Comparison of ENCODE assay signal across 26 cellular contexts in the genomic region with DNA sequence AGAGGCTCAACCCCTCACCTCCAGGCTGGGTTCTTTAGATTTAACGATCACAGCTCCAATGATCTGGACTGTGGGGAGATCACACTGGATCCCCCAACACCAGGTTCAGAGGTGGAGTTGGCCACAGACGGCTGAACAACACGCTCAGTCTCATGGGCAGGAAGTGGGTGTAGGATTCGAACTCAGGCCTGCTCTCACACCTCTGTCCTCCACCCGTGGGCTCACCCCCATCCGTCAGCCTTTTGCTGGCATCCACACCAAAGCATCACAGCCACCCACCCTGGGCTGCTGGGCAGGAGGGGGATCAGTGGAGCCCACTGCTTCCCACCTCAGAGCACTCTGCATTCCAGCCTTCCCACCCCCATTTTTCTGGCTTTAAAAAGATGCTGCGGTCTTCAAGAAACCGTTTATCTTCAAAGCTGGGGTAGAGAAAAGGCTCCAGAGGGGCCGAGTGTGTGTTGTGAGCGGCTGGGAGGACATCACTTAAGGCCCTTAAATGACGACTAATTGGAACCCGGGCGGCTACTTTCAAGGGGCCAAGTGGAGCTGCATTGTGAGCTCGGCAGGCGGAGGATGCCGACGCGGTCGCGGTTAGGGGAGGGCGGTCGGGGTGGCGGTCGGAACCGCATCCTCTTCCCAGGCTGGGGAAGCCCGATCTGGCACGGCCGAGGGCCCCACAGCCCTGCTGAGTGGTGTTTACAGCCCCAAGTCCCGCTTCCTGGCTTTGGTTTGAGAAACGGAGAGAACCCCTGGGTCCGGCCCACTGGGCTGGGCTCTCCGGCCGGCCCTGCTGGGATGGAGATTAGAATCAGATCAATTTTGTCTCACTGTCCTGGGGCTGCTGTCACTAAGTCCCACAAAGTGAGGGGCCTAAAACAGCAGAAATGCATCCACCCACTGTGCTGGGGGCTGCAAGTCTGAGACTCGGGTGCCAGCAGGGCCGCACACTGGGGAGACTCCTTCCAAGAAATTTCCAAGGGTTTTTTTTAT. TPM values are rescaled to one million over a fixed set of nuclear protein-coding genes. Genes with fewer than 3 reads are reported as not detected.
DNase-seq lines count a peak whose midpoint lies in the region; ATAC-seq, FAIRE-seq and TF ChIP-seq lines count a peak whose summit lies in the region.
"Had no signal": no experiment of that assay in that cellular context is flagged by ENCODE, and none has a peak within 500 bp of the region (broad histone marks: within the 10 kb centered on the region; RNA-seq: fewer than 3 reads in every experiment).

No MANE protein-coding gene starts in this region.

- no peak overlapping the region for H2BK120ac ChIP-seq in mesenchymal stem cell (ENCODE audit: low read depth, low read length)

- no peaks in the 10 kb centered on the region for H3K79me1 ChIP-seq in mesenchymal stem cell (replicated peaks; ENCODE audit: low read length, poor library complexity, severe bottlenecking)

- no peak for TF ChIP-seq POLR2A in HepG2 (IDR thresholded peaks at IDR 0.05; ENCODE audit: insufficient read depth in 1 of 2, low read depth in 2 of 2, low read length in 2 of 2)

- H3K4ac ChIP-seq in mesenchymal stem cell (ENCODE audit: low read depth in 1 of 2, low read length in 2 of 2) = no peak overlapping the region

- H2AK5ac ChIP-seq in mesenchymal stem cell (ENCODE audit: low read length, severe bottlenecking) = no peak overlapping the region

- POLR2A ChIA-PET in HepG2 (lab: Yijun Ruan, JAX) = no interaction called here

- H2BK15ac ChIP-seq in mesenchymal stem cell (ENCODE audit: low read depth, poor library complexity, severe bottlenecking) = no peak overlapping the region

- no peak for TF ChIP-seq RAD21 in HepG2 (CRISPR knock-in tag; IDR thresholded peaks at IDR 0.05)

- TF ChIP-seq CTCF in upper lobe of right lung (IDR thresholded peaks at IDR 0.05) (no peak), HepG2 (CRISPR knock-in tag; IDR thresholded peaks at IDR 0.05) (no peak)

- H3K9ac ChIP-seq in HepG2 (ENCODE audit: insufficient read depth, low read depth, low read length) = no peak overlapping the region
- H3K9ac ChIP-seq in mesenchymal stem cell (ENCODE audit: low read length) = no peak overlapping the region

- 25% methylated on average over 18 of the region's 35 CpGs for WGBS in HepG2 (ENCODE audit: low lambda C conversion rate)
- 64% methylated on average over 34 of the region's 35 CpGs for WGBS in mesenchymal stem cell

- no peak overlapping the region for H2BK12ac ChIP-seq in mesenchymal stem cell (ENCODE audit: low read length in 2 of 2)

- intact Hi-C loops in upper lobe of right lung (cut with DNase I) (no loop called here), HepG2 (cut with micrococcal nuclease; ENCODE audit: unreplicated experiment) (no loop called here)

- H3K27ac ChIP-seq in upper lobe of right lung (no peak overlapping the region), HepG2 (ENCODE audit: extremely low read length, insufficient read depth, low read length) (no peak overlapping the region), mesenchymal stem cell (ENCODE audit: low read length, poor library complexity, severe bottlenecking) (no peak overlapping the region)
- H3K27ac ChIP-seq: brain microvascular endothelial cell had no signal

- H3K23ac ChIP-seq in mesenchymal stem cell (ENCODE audit: low read length in 2 of 2) = no peak overlapping the region

- no TSS peak for BruUV-seq in HepG2 (replicated peaks; lab: Mats Ljungman, UMichigan)

- CTCF ChIA-PET in HepG2 (lab: Yijun Ruan, JAX; ENCODE audit: low intra/inter-chr PET ratio, low total read pairs) = no interaction called here

- H3K4me2 ChIP-seq in HepG2 (ENCODE audit: low read depth, low read length) (no peak overlapping the region), mesenchymal stem cell (ENCODE audit: low read length, poor library complexity, severe bottlenecking) (no peak overlapping the region)

- H3K79me2 ChIP-seq in HepG2 (ENCODE audit: insufficient read depth, low read length) = no peaks in the 10 kb centered on the region

- FAIRE-seq in HepG2 (lab: Jason Lieb, UNC) = no peak
- FAIRE-seq: frontal cortex had no signal

- in situ Hi-C loops in HepG2 (cut with HindIII; ENCODE audit: extremely low pct_ligation_motif_present, low pct_unique_long_range_greater_than_20kb) = no loop called here

- H3K36me3 ChIP-seq in upper lobe of right lung (no peaks in the 10 kb centered on the region), HepG2 (replicated peaks in 1 of 2; ENCODE audit: control insufficient read depth in 1 of 2, insufficient read depth in 2 of 2, low read length in 2 of 2) (no peaks in the 10 kb centered on the region), mesenchymal stem cell (ENCODE audit: control insufficient read depth in 1 of 2, insufficient read depth in 2 of 2, low read depth in 1 of 2, low read length in 2 of 2) (no peaks in the 10 kb centered on the region)
- H3K36me3 ChIP-seq: brain microvascular endothelial cell had no signal

- H3K4me1 ChIP-seq in upper lobe of right lung = no peaks in the 10 kb centered on the region
- H3K4me1 ChIP-seq in HepG2 (ENCODE audit: insufficient read depth, low read length) = no peaks in the 10 kb centered on the region
- peaks cover under 1% of the 10 kb centered on the region for H3K4me1 ChIP-seq in mesenchymal stem cell (ENCODE audit: control insufficient read depth, insufficient read depth, low read depth, low read length)

- no peak overlapping the region for H3K14ac ChIP-seq in mesenchymal stem cell (ENCODE audit: low read length in 2 of 2)

- DNase-seq in stimulated activated CD4-positive, alpha-beta T cell treated with anti-CD3 and anti-CD28 coated beads, Interleukin-15, amount 100 ng/mL, for 24 hours = peak; percentile 30
- no peak for DNase-seq in stimulated activated CD4-positive, alpha-beta T cell treated with anti-CD3 and anti-CD28 coated beads, Interleukin-1b, Interleukin-23, amount 100 ng/mL, for 48 hours
- DNase-seq in UCSD-AML1 (lab: John Stamatoyannopoulos, UW; ENCODE audit: unreplicated experiment) (peak; percentile 28), left lobe of liver (ENCODE audit: low spot score) (peak; percentile 33), upper lobe of right lung (peak; percentile 52), HepG2 (ENCODE audit: low spot score) (no peak), mesenchymal stem cell (no peak)
- DNase-seq: ACHN; brain microvascular endothelial cell; effector CD8-positive, alpha-beta T cell; GDM1; KG1; mammary epithelial cell; NCI-H1694 treated with DMSO at 0.1 percent for 48 hours; NCI-H2171 treated with DMSO at 0.1 percent for 48 hours; NCI-H69; right cardiac atrium; substantia nigra had no signal

- no peak overlapping the region for H3K4me3 ChIP-seq in upper lobe of right lung
- H3K4me3 ChIP-seq in HepG2 (replicated peaks in 1 of 3; ENCODE audit: insufficient read depth in 1 of 3, low read depth in 2 of 3, low read length in 3 of 3) = no peak overlapping the region
- no peak overlapping the region for H3K4me3 ChIP-seq in mesenchymal stem cell (ENCODE audit: insufficient read depth in 1 of 2, low read depth in 1 of 2, low read length in 2 of 2)

- no peak for ATAC-seq in left lobe of liver
- ATAC-seq in upper lobe of right lung = no peak
- ATAC-seq in HepG2 = no peak
- no peak for ATAC-seq in GM21737 (IDR thresholded peaks at IDR 0.05; ENCODE audit: unreplicated experiment)
- ATAC-seq: esophagus mucosa, right cardiac atrium had no signal

- H4K20me1 ChIP-seq in HepG2 (ENCODE audit: insufficient read depth, low read length) = no peaks in the 10 kb centered on the region

- H2BK5ac ChIP-seq in mesenchymal stem cell (ENCODE audit: low read depth, low read length, poor library complexity, severe bottlenecking) = no peak overlapping the region

- H3K18ac ChIP-seq in mesenchymal stem cell (ENCODE audit: low read depth in 1 of 2, low read length in 2 of 2) = no peak overlapping the region

- H3K27me3 ChIP-seq in upper lobe of right lung = peaks cover 50% of the 10 kb centered on the region
- peaks cover 0 to 23% of the 10 kb centered on the region in 2 experiments; a peak in 3 of 5 replicates for H3K27me3 ChIP-seq in HepG2 (ENCODE audit: control insufficient read depth in 1 of 2, insufficient read depth in 2 of 2, low read length in 2 of 2)
- H3K27me3 ChIP-seq in mesenchymal stem cell (ENCODE audit: control insufficient read depth in 1 of 2, insufficient read depth in 1 of 2, low read length in 2 of 2) = peaks cover 40 to 67% of the 10 kb centered on the region in 2 experiments

- no peak overlapping the region for H2AFZ ChIP-seq in HepG2 (ENCODE audit: low read length)
- H2AFZ ChIP-seq in mesenchymal stem cell (ENCODE audit: low read depth, low read length) = no peak overlapping the region

- no peak overlapping the region for H4K8ac ChIP-seq in mesenchymal stem cell (ENCODE audit: low read length)

- no peak overlapping the region for H4K91ac ChIP-seq in mesenchymal stem cell (ENCODE audit: low read length)

- no peaks in the 10 kb centered on the region for H3K9me3 ChIP-seq in upper lobe of right lung
- no peaks in the 10 kb centered on the region for H3K9me3 ChIP-seq in HepG2 (ENCODE audit: low read length)
- H3K9me3 ChIP-seq in mesenchymal stem cell (ENCODE audit: control insufficient read depth, low read length) = no peaks in the 10 kb centered on the region

- TF ChIP-seq EP300 in HepG2 (IDR thresholded peaks at IDR 0.05; ENCODE audit: low read depth in 2 of 2, low read length in 2 of 2) (no peak), HepG2 (CRISPR knock-in tag; IDR thresholded peaks at IDR 0.05; ENCODE audit: borderline replicate concordance) (no peak)

RNA-seq across cellular contexts. Expression of gene FGF3, which starts 15.9 kb away (rescaled TPM):
- total RNA-seq in left lobe of liver = not detected
- not detected for total RNA-seq in upper lobe of right lung
- total RNA-seq in HepG2 (2016; rRNA removed; fragmentation: Illumina TruSeq; extraction: Trizol) = not detected in 2 replicates
- total RNA-seq in HepG2 (2016; cell fraction: cytosol; rRNA removed; fragmentation: Illumina TruSeq; extraction: Trizol; ENCODE audit: low read depth) = not detected in 2 replicates
- total RNA-seq in HepG2 (2016; cell fraction: insoluble cytoplasmic fraction; rRNA removed; fragmentation: Illumina TruSeq; extraction: Trizol) = not detected in 2 replicates
- not detected in 2 replicates for total RNA-seq in HepG2 (2016; cell fraction: membrane; rRNA removed; fragmentation: Illumina TruSeq; extraction: Trizol)
- total RNA-seq in HepG2 (2016; cell fraction: nucleus; rRNA removed; fragmentation: Illumina TruSeq; extraction: Trizol) = not detected in 2 replicates
- not detected in 2 replicates for polyA plus RNA-seq in HepG2 (2011; rRNA removed)
- not detected in 2 replicates for polyA plus RNA-seq in HepG2 (2011; cell fraction: cytosol; rRNA removed)
- polyA plus RNA-seq in HepG2 (2011; cell fraction: nucleus; rRNA removed) = not detected in 2 replicates
- polyA plus RNA-seq in HepG2 (2012) = not detected in 2 replicates
- polyA plus RNA-seq in HepG2 (2016; cell fraction: cytosol; fragmentation: Illumina TruSeq; extraction: Trizol; ENCODE audit: low read depth) = not detected in 2 replicates
- not detected in 2 replicates for polyA plus RNA-seq in HepG2 (2016; cell fraction: insoluble cytoplasmic fraction; fragmentation: Illumina TruSeq; extraction: Trizol; ENCODE audit: low read depth)
- not detected in 2 replicates for polyA plus RNA-seq in HepG2 (2016; cell fraction: membrane; fragmentation: Illumina TruSeq; extraction: Trizol; ENCODE audit: low read depth)
- not detected in 2 replicates for polyA plus RNA-seq in HepG2 (2016; cell fraction: nucleus; fragmentation: Illumina TruSeq; extraction: Trizol; ENCODE audit: insufficient read depth, low read depth)
- not detected in 2 replicates for polyA minus RNA-seq in HepG2 (2011; rRNA and poly(A)+ RNA removed; ENCODE audit: low replicate concordance)
- not detected in 2 replicates for polyA minus RNA-seq in HepG2 (2011; cell fraction: cytosol; rRNA and poly(A)+ RNA removed)
- not detected in 2 replicates for polyA minus RNA-seq in HepG2 (2011; cell fraction: nucleus; rRNA and poly(A)+ RNA removed)
- not detected for polyA plus RNA-seq in mesenchymal stem cell (2013, experiment 1 of 2)
- not detected for polyA plus RNA-seq in mesenchymal stem cell (2013, experiment 2 of 2)
- total RNA-seq: activated CD8-positive, alpha-beta memory T cell treated with anti-CD3 and anti-CD28 coated beads for 36 hours; activated T-helper 1 cell treated with anti-CD3 and anti-CD28 coated beads, Interleukin-12 subunit alpha, Interleukin-12 subunit beta, Interleukin-2, Interleukin-4 antibody, amounts not matched to agents 30 ng/mL and 10 ng/mL and 1 ng/mL, durations not matched to agents 14 hours and 24 hours and 36 hours; esophagus mucosa; frontal cortex; kidney epithelial cell; mammary epithelial cell; omental fat pad; right cardiac atrium had no signal
- polyA plus RNA-seq: mammary epithelial cell, right cardiac atrium had no signal

RNA-seq across cellular contexts. Expression of gene FGF4, which starts 60.0 kb away (rescaled TPM):
- total RNA-seq in left lobe of liver (not detected), upper lobe of right lung (not detected), HepG2 (2016; rRNA removed; fragmentation: Illumina TruSeq; extraction: Trizol) (not detected in 2 replicates)
- not detected in 2 replicates for total RNA-seq in HepG2 (2016; cell fraction: cytosol; rRNA removed; fragmentation: Illumina TruSeq; extraction: Trizol; ENCODE audit: low read depth)
- total RNA-seq in HepG2 (2016; cell fraction: insoluble cytoplasmic fraction; rRNA removed; fragmentation: Illumina TruSeq; extraction: Trizol) = not detected in 2 replicates
- total RNA-seq in HepG2 (2016; cell fraction: membrane; rRNA removed; fragmentation: Illumina TruSeq; extraction: Trizol) = not detected in 2 replicates
- total RNA-seq in HepG2 (2016; cell fraction: nucleus; rRNA removed; fragmentation: Illumina TruSeq; extraction: Trizol) = not detected in 2 replicates
- polyA plus RNA-seq in HepG2 (2011; rRNA removed) = not detected in 2 replicates
- polyA plus RNA-seq in HepG2 (2011; cell fraction: cytosol; rRNA removed) = not detected in 2 replicates
- not detected in 2 replicates for polyA plus RNA-seq in HepG2 (2011; cell fraction: nucleus; rRNA removed)
- not detected in 2 replicates for polyA plus RNA-seq in HepG2 (2012)
- not detected in 2 replicates for polyA plus RNA-seq in HepG2 (2016; cell fraction: cytosol; fragmentation: Illumina TruSeq; extraction: Trizol; ENCODE audit: low read depth)
- polyA plus RNA-seq in HepG2 (2016; cell fraction: insoluble cytoplasmic fraction; fragmentation: Illumina TruSeq; extraction: Trizol; ENCODE audit: low read depth) = not detected in 2 replicates
- not detected in 2 replicates for polyA plus RNA-seq in HepG2 (2016; cell fraction: membrane; fragmentation: Illumina TruSeq; extraction: Trizol; ENCODE audit: low read depth)
- not detected in 2 replicates for polyA plus RNA-seq in HepG2 (2016; cell fraction: nucleus; fragmentation: Illumina TruSeq; extraction: Trizol; ENCODE audit: insufficient read depth, low read depth)
- polyA minus RNA-seq in HepG2 (2011; rRNA and poly(A)+ RNA removed; ENCODE audit: low replicate concordance) = not detected in 2 replicates
- polyA minus RNA-seq in HepG2 (2011; cell fraction: cytosol; rRNA and poly(A)+ RNA removed) = not detected in 2 replicates
- polyA minus RNA-seq in HepG2 (2011; cell fraction: nucleus; rRNA and poly(A)+ RNA removed) = not detected in 2 replicates
- polyA plus RNA-seq in mesenchymal stem cell (2013, experiment 1 of 2) = not detected
- not detected for polyA plus RNA-seq in mesenchymal stem cell (2013, experiment 2 of 2)
- total RNA-seq: activated CD8-positive, alpha-beta memory T cell treated with anti-CD3 and anti-CD28 coated beads for 36 hours; activated T-helper 1 cell treated with anti-CD3 and anti-CD28 coated beads, Interleukin-12 subunit alpha, Interleukin-12 subunit beta, Interleukin-2, Interleukin-4 antibody, amounts not matched to agents 30 ng/mL and 10 ng/mL and 1 ng/mL, durations not matched to agents 14 hours and 24 hours and 36 hours; esophagus mucosa; frontal cortex; HT-29; kidney epithelial cell; mammary epithelial cell; omental fat pad; right cardiac atrium had no signal
- polyA plus RNA-seq: mammary epithelial cell, right cardiac atrium had no signal

Comparison
In these comparisons a context has a peak if more than half of its experiments do, and no peak if none do; other contexts are left out.
1. DNase-seq: peak in stimulated activated CD4-positive, alpha-beta T cell treated with anti-CD3 and anti-CD28 coated beads, Interleukin-15, amount 100 ng/mL, for 24 hours (single experiment), UCSD-AML1 (single experiment), left lobe of liver (single experiment) and upper lobe of right lung (single experiment); none in stimulated activated CD4-positive, alpha-beta T cell treated with anti-CD3 and anti-CD28 coated beads, Interleukin-1b, Interleukin-23, amount 100 ng/mL, for 48 hours (single experiment), HepG2 (single experiment) and mesenchymal stem cell (single experiment).